18 cellular contexts compared by ENCODE assay signal in genomic region chr17:26782153-26782552, GRCh38.
DNase-seq lines count a peak whose midpoint lies in the region; ATAC-seq and TF ChIP-seq lines count a peak whose summit lies in the region.
"Had no signal": no experiment of that assay in that cellular context is flagged by ENCODE, and none has a peak within 500 bp of the region (broad histone marks: within the 10 kb centered on the region; RNA-seq: fewer than 3 reads in every experiment).

No MANE protein-coding gene starts in this region.

- no peaks in the 10 kb centered on the region for H3K36me3 Mint-ChIP-seq in osteocyte (ENCODE audit: unreplicated experiment)
- H3K36me3 Mint-ChIP-seq: CD14-positive monocyte; CD4-positive, alpha-beta memory T cell had no signal

- ATAC-seq in RWPE2 (ENCODE audit: low read depth) = no peak
- no peak for ATAC-seq in upper lobe of right lung
- ATAC-seq: A549, GM12878 had no signal

- H2BK120ac ChIP-seq in mesendoderm (ENCODE audit: low read depth, low read length) = no peak overlapping the region

- no peaks in the 10 kb centered on the region for H3K36me3 ChIP-seq in RWPE2 (ENCODE audit: low read depth)
- H3K36me3 ChIP-seq in upper lobe of right lung = no peaks in the 10 kb centered on the region
- no peaks in the 10 kb centered on the region for H3K36me3 ChIP-seq in mesendoderm (ENCODE audit: control insufficient read depth, insufficient read depth, low read length)
- H3K36me3 ChIP-seq: BLaER1 had no signal

- no peak overlapping the region for H3K4me3 Mint-ChIP-seq in osteocyte (ENCODE audit: unreplicated experiment)
- H3K4me3 Mint-ChIP-seq: CD14-positive monocyte; CD4-positive, alpha-beta memory T cell; H9 had no signal

- no peak overlapping the region for H2AK5ac ChIP-seq in mesendoderm (ENCODE audit: low read length)

- peak; percentile 10 for DNase-seq in activated naive CD4-positive, alpha-beta T cell treated with anti-CD3 and anti-CD28 coated beads, Interleukin-2, amount 50 U/mL, for 16 hours
- no peak for DNase-seq in activated naive CD4-positive, alpha-beta T cell treated with Interleukin-2 at 50 U/mL for 16 hours
- DNase-seq in RWPE2 (ENCODE audit: low spot score) (peak; percentile 47), osteocyte (ENCODE audit: extremely low spot score, unreplicated experiment) (peak; percentile 82), upper lobe of right lung (peak; percentile 40), DMS53 treated with DMSO at 0.1 percent for 48 hours (lab: John Stamatoyannopoulos, UW; ENCODE audit: unreplicated experiment) (no peak), mesendoderm (no peak)
- DNase-seq: CD4-positive, alpha-beta memory T cell; DMS153; DMS79 treated with DMSO at 0.1 percent for 48 hours; GF-D8; H9; IMR-90 had no signal

- H3K79me1 ChIP-seq in mesendoderm (ENCODE audit: low read length) = no peaks in the 10 kb centered on the region

- peaks cover 3% of the 10 kb centered on the region for H3K9me3 ChIP-seq in RWPE2 (ENCODE audit: severe bottlenecking)
- H3K9me3 ChIP-seq in upper lobe of right lung = peaks cover 32% of the 10 kb centered on the region

- no peak for TF ChIP-seq CTCF in RWPE2 (IDR thresholded peaks at IDR 0.05; ENCODE audit: poor library complexity, severe bottlenecking)
- no peak for TF ChIP-seq CTCF in osteocyte (IDR thresholded peaks at IDR 0.05)
- no peak for TF ChIP-seq CTCF in upper lobe of right lung (IDR thresholded peaks at IDR 0.05)

- H3K23ac ChIP-seq in mesendoderm (ENCODE audit: low read length) = no peak overlapping the region

- no peak overlapping the region for H2BK5ac ChIP-seq in mesendoderm (ENCODE audit: low read length)

- H4K8ac ChIP-seq in mesendoderm (ENCODE audit: low read depth, low read length) = no peak overlapping the region

- H4K5ac ChIP-seq in mesendoderm (ENCODE audit: low read length) = no peak overlapping the region

- H3K79me2 ChIP-seq in mesendoderm (ENCODE audit: control insufficient read depth, insufficient read depth, low read length) = no peaks in the 10 kb centered on the region

- no peak overlapping the region for H3K4ac ChIP-seq in mesendoderm (ENCODE audit: low read depth, low read length)

- H3K56ac ChIP-seq in mesendoderm (ENCODE audit: low read length) = no peak overlapping the region

- no CpG with 5 or more reads among the region's 6 CpGs for WGBS in mesendoderm (ENCODE audit: extremely low coverage, insufficient coverage, low lambda C conversion rate)

- no peaks in the 10 kb centered on the region for H3K27me3 Mint-ChIP-seq in osteocyte (ENCODE audit: unreplicated experiment)
- H3K27me3 Mint-ChIP-seq: CD4-positive, alpha-beta memory T cell had no signal

- H3K27ac ChIP-seq in RWPE2 (ENCODE audit: poor library complexity, severe bottlenecking) = no peak overlapping the region
- H3K27ac ChIP-seq in upper lobe of right lung = no peak overlapping the region
- no peak overlapping the region for H3K27ac ChIP-seq in mesendoderm (ENCODE audit: low read depth, low read length)
- H3K27ac ChIP-seq: 22Rv1, A549, BLaER1 had no signal

- no peak overlapping the region for H3K9ac ChIP-seq in mesendoderm (ENCODE audit: low read length)
- H3K9ac ChIP-seq: BLaER1 had no signal

- H3K4me1 ChIP-seq in RWPE2 (ENCODE audit: insufficient read depth, poor library complexity, severe bottlenecking) (no peaks in the 10 kb centered on the region), upper lobe of right lung (no peaks in the 10 kb centered on the region), mesendoderm (ENCODE audit: control insufficient read depth, low read depth, low read length) (no peaks in the 10 kb centered on the region)
- H3K4me1 ChIP-seq: A549, BLaER1 had no signal

- no peaks in the 10 kb centered on the region for H3K27me3 ChIP-seq in RWPE2 (ENCODE audit: insufficient read depth, poor library complexity, severe bottlenecking)
- H3K27me3 ChIP-seq in upper lobe of right lung = no peaks in the 10 kb centered on the region
- no peaks in the 10 kb centered on the region for H3K27me3 ChIP-seq in mesendoderm (ENCODE audit: insufficient read depth, low read length, poor library complexity)
- H3K27me3 ChIP-seq: BLaER1 had no signal

- H3K4me2 ChIP-seq in mesendoderm (ENCODE audit: low read length) = no peak overlapping the region
- H3K4me2 ChIP-seq: A549, BLaER1 had no signal

- intact Hi-C loops in upper lobe of right lung (cut with DNase I) = no loop called here

- no peak overlapping the region for H3K4me3 ChIP-seq in RWPE2 (ENCODE audit: severe bottlenecking)
- no peak overlapping the region for H3K4me3 ChIP-seq in upper lobe of right lung
- H3K4me3 ChIP-seq in mesendoderm (ENCODE audit: low read length) = no peak overlapping the region
- H3K4me3 ChIP-seq: A549, BLaER1, GM12878 had no signal

- no peaks in the 10 kb centered on the region for H3K4me1 Mint-ChIP-seq in osteocyte (ENCODE audit: unreplicated experiment)
- H3K4me1 Mint-ChIP-seq: CD14-positive monocyte; CD4-positive, alpha-beta memory T cell; H9 had no signal

- no peak overlapping the region for H3K18ac ChIP-seq in mesendoderm (ENCODE audit: low read length)

- no peak overlapping the region for H3K27ac Mint-ChIP-seq in osteocyte (ENCODE audit: unreplicated experiment)
- H3K27ac Mint-ChIP-seq: CD14-positive monocyte; CD4-positive, alpha-beta memory T cell; H9 had no signal

- no peak overlapping the region for H2BK15ac ChIP-seq in mesendoderm (replicated peaks; ENCODE audit: low read depth)

- peaks cover 16% of the 10 kb centered on the region for H3K9me3 Mint-ChIP-seq in osteocyte (ENCODE audit: unreplicated experiment)

Comparison
In these comparisons a context has a peak if more than half of its experiments do, and no peak if none do; other contexts are left out.
1. DNase-seq: peak in activated naive CD4-positive, alpha-beta T cell treated with anti-CD3 and anti-CD28 coated beads, Interleukin-2, amount 50 U/mL, for 16 hours (single experiment), RWPE2 (single experiment), osteocyte (single experiment) and upper lobe of right lung (single experiment); none in activated naive CD4-positive, alpha-beta T cell treated with Interleukin-2 at 50 U/mL for 16 hours (single experiment), DMS53 treated with DMSO at 0.1 percent for 48 hours (single experiment) and mesendoderm (single experiment).